41 cellular contexts compared by ENCODE assay signal in the genomic region with DNA sequence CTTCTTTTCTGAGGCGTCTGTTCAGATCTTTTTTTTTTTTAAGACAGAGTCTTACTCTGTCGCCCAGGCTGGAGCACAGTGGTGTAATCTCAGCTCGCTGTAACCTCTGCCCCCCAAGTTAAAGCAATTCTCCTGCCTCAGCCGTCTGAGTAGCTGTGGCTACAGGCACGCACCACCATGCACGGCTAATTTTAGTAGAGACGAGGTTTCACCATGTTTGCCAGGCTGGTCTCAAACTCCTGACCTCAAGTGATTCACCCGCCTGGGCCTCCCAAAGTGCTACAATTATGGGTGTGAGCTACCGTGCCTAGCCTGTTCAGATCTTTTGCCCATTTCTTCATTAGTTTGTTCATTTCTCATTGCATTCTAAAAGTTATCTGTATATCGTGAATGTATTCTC. TPM values are rescaled to one million over a fixed set of nuclear protein-coding genes. Genes with fewer than 3 reads are reported as not detected.
"Had no signal": no experiment of that assay in that cellular context is flagged by ENCODE, and none has a peak within 500 bp of the region (broad histone marks: within the 10 kb centered on the region; RNA-seq: fewer than 3 reads in every experiment).

No MANE protein-coding gene starts in this region.

- H3K27me3 Mint-ChIP-seq: brain had no signal

- H3K36me3 ChIP-seq: adrenal gland, ascending aorta, brain microvascular endothelial cell, breast epithelium, cardiac muscle cell had no signal

- H3K4me1 Mint-ChIP-seq: activated naive CD4-positive, alpha-beta T cell treated with anti-CD3 and anti-CD28 coated beads, Interleukin-2, amount 10 ng/mL, durations not matched to agents 7 days and 5 days; activated naive CD4-positive, alpha-beta T cell treated with anti-CD3 and anti-CD28 coated beads, Interleukin-2, amount 50 U/mL, for 24 hours; activated naive CD8-positive, alpha-beta T cell treated with anti-CD3 and anti-CD28 coated beads for 36 hours; activated naive CD8-positive, alpha-beta T cell treated with anti-CD3 and anti-CD28 coated beads, Interleukin-2, amount 10 ng/mL, durations not matched to agents 7 days and 5 days; activated naive CD8-positive, alpha-beta T cell treated with anti-CD3 and anti-CD28 coated beads, Interleukin-2, amount 50 U/mL, for 24 hours; activated T-helper 17 cell treated with anti-CD3 and anti-CD28 coated beads, Interleukin-2, amount 50 U/mL, for 72 hours; brain; central memory CD8-positive, alpha-beta T cell had no signal

- H3K4me1 ChIP-seq: adrenal gland, ascending aorta, body of pancreas, breast epithelium had no signal

- H3K4me3 ChIP-seq: adrenal gland, ascending aorta, body of pancreas, breast epithelium, cardiac muscle cell had no signal

- H3K27me3 ChIP-seq: ascending aorta, body of pancreas, brain microvascular endothelial cell, breast epithelium, cardiac muscle cell had no signal

- H3K9me3 ChIP-seq: adrenal gland, ascending aorta, body of pancreas, breast epithelium had no signal

- ATAC-seq: activated naive CD4-positive, alpha-beta T cell treated with anti-CD3 and anti-CD28 coated beads, Interleukin-2, amount 50 U/mL, for 72 hours; activated naive CD8-positive, alpha-beta T cell treated with anti-CD3 and anti-CD28 coated beads, Interleukin-2, amount 50 U/mL, for 24 hours; activated T-cell treated with anti-CD3 and anti-CD28 coated beads, Interleukin-2, amount 50 U/mL, for 4 hours; activated T-cell treated with anti-CD3 and anti-CD28 coated beads, Interleukin-2, amount 50 U/mL, for 72 hours; activated T-helper 17 cell treated with anti-CD3 and anti-CD28 coated beads, Interleukin-2, amount 50 U/mL, for 72 hours; body of pancreas had no signal

- H3K27ac Mint-ChIP-seq: activated naive CD4-positive, alpha-beta T cell treated with anti-CD3 and anti-CD28 coated beads for 36 hours; activated naive CD4-positive, alpha-beta T cell treated with anti-CD3 and anti-CD28 coated beads, Interleukin-2, amount 10 ng/mL, durations not matched to agents 7 days and 5 days; activated naive CD4-positive, alpha-beta T cell treated with anti-CD3 and anti-CD28 coated beads, Interleukin-2, amount 50 U/mL, for 72 hours; activated naive CD8-positive, alpha-beta T cell; activated naive CD8-positive, alpha-beta T cell treated with anti-CD3 and anti-CD28 coated beads for 36 hours; activated naive CD8-positive, alpha-beta T cell treated with anti-CD3 and anti-CD28 coated beads, Interleukin-2, amount 10 ng/mL, durations not matched to agents 7 days and 5 days; activated naive CD8-positive, alpha-beta T cell treated with anti-CD3 and anti-CD28 coated beads, Interleukin-2, amount 50 U/mL, for 24 hours; activated T-cell treated with anti-CD3 and anti-CD28 coated beads, Interleukin-2, amount 50 U/mL, for 24 hours; activated T-cell treated with anti-CD3 and anti-CD28 coated beads, Interleukin-2, amount 50 U/mL, for 72 hours; activated T-helper 1 cell treated with anti-CD3 and anti-CD28 coated beads, Interleukin-12 subunit alpha, Interleukin-12 subunit beta, Interleukin-2, Interleukin-4 antibody, amounts not matched to agents 30 ng/mL and 10 ng/mL and 1 ng/mL, durations not matched to agents 14 hours and 24 hours and 36 hours; activated T-helper 17 cell treated with anti-CD3 and anti-CD28 coated beads, Interleukin-2, amount 50 U/mL, for 72 hours; activated T-helper 2 cell treated with anti-CD3 and anti-CD28 coated beads, Interferon-gamma antibody, Interleukin-2, Interleukin-4, amounts not matched to agents 10 μg/mL and 5 μg/mL and 100 μg/mL, durations not matched to agents 14 hours and 24 hours and 36 hours; brain had no signal

- H3K36me3 Mint-ChIP-seq: activated naive CD4-positive, alpha-beta T cell treated with anti-CD3 and anti-CD28 coated beads, Interleukin-2, amount 10 ng/mL, durations not matched to agents 7 days and 5 days; activated naive CD4-positive, alpha-beta T cell treated with anti-CD3 and anti-CD28 coated beads, Interleukin-2, amount 50 U/mL, for 24 hours; activated naive CD4-positive, alpha-beta T cell treated with anti-CD3 and anti-CD28 coated beads, Interleukin-2, amount 50 U/mL, for 72 hours; activated naive CD8-positive, alpha-beta T cell; activated naive CD8-positive, alpha-beta T cell treated with anti-CD3 and anti-CD28 coated beads for 36 hours; activated naive CD8-positive, alpha-beta T cell treated with anti-CD3 and anti-CD28 coated beads, Interleukin-2, amount 10 ng/mL, durations not matched to agents 7 days and 5 days; brain had no signal

- H3K27ac ChIP-seq: adrenal gland, ascending aorta, body of pancreas, brain microvascular endothelial cell, breast epithelium, cardiac muscle cell had no signal

- H3K9me3 Mint-ChIP-seq: activated naive CD4-positive, alpha-beta T cell treated with anti-CD3 and anti-CD28 coated beads for 36 hours; activated naive CD4-positive, alpha-beta T cell treated with anti-CD3 and anti-CD28 coated beads, Interleukin-2, amount 10 ng/mL, durations not matched to agents 7 days and 5 days; activated naive CD4-positive, alpha-beta T cell treated with anti-CD3 and anti-CD28 coated beads, Interleukin-2, amount 50 U/mL, for 24 hours; activated naive CD8-positive, alpha-beta T cell treated with anti-CD3 and anti-CD28 coated beads for 36 hours; activated naive CD8-positive, alpha-beta T cell treated with anti-CD3 and anti-CD28 coated beads, Interleukin-2, amount 50 U/mL, for 24 hours; activated T-cell treated with anti-CD3 and anti-CD28 coated beads, Interleukin-2, amount 50 U/mL, for 24 hours; activated T-cell treated with anti-CD3 and anti-CD28 coated beads, Interleukin-2, amount 50 U/mL, for 4 hours; activated T-cell treated with anti-CD3 and anti-CD28 coated beads, Interleukin-2, amount 50 U/mL, for 72 hours; activated T-helper 1 cell treated with anti-CD3 and anti-CD28 coated beads, Interleukin-12 subunit alpha, Interleukin-12 subunit beta, Interleukin-2, Interleukin-4 antibody, amounts not matched to agents 30 ng/mL and 10 ng/mL and 1 ng/mL, durations not matched to agents 14 hours and 24 hours and 36 hours; activated T-helper 17 cell treated with anti-CD3 and anti-CD28 coated beads, Interleukin-2, amount 50 U/mL, for 72 hours; activated T-helper 2 cell treated with anti-CD3 and anti-CD28 coated beads, Interferon-gamma antibody, Interleukin-2, Interleukin-4, amounts not matched to agents 10 μg/mL and 5 μg/mL and 100 μg/mL, durations not matched to agents 14 hours and 24 hours and 36 hours; central memory CD8-positive, alpha-beta T cell had no signal

- DNase-seq: activated effector memory CD4-positive, alpha-beta T cell treated with anti-CD3 and anti-CD28 coated beads, Interleukin-2, amount 50 U/mL, for 16 hours; activated effector memory CD4-positive, alpha-beta T cell treated with Interleukin-2 at 50 U/mL for 16 hours; activated gamma-delta T cell; activated gamma-delta T cell treated with Interleukin-2 at 50 U/mL for 16 hours; activated naive CD4-positive, alpha-beta T cell; activated naive CD4-positive, alpha-beta T cell treated with anti-CD3 and anti-CD28 coated beads for 36 hours; activated naive CD4-positive, alpha-beta T cell treated with anti-CD3 and anti-CD28 coated beads, Interleukin-2, amount 10 ng/mL, durations not matched to agents 7 days and 5 days; activated naive CD4-positive, alpha-beta T cell treated with anti-CD3 and anti-CD28 coated beads, Interleukin-2, amount 50 U/mL, for 16 hours; activated naive CD4-positive, alpha-beta T cell treated with Interleukin-2 at 50 U/mL for 16 hours; activated naive CD8-positive, alpha-beta T cell treated with anti-CD3 and anti-CD28 coated beads for 36 hours; activated naive CD8-positive, alpha-beta T cell treated with anti-CD3 and anti-CD28 coated beads, Interleukin-2, amount 10 ng/mL, durations not matched to agents 7 days and 5 days; activated naive CD8-positive, alpha-beta T cell treated with anti-CD3 and anti-CD28 coated beads, Interleukin-2, amount 50 U/mL, for 24 hours; activated T-cell treated with anti-CD3 and anti-CD28 coated beads, Interleukin-2, amount 50 U/mL, for 1 hour; activated T-cell treated with anti-CD3 and anti-CD28 coated beads, Interleukin-2, amount 50 U/mL, for 24 hours; activated T-cell treated with anti-CD3 and anti-CD28 coated beads, Interleukin-2, amount 50 U/mL, for 4 hours; activated T-cell treated with anti-CD3 and anti-CD28 coated beads, Interleukin-2, amount 50 U/mL, for 48 hours; activated T-cell treated with anti-CD3 and anti-CD28 coated beads, Interleukin-2, amount 50 U/mL, for 72 hours; adrenal gland; amniotic stem cell; amygdala; anterior cingulate cortex; aorta; body of pancreas; brain microvascular endothelial cell; caudate nucleus; central memory CD4-positive, alpha-beta T cell; cerebellar nuclear complex had no signal

- H3K4me3 Mint-ChIP-seq: activated naive CD4-positive, alpha-beta T cell treated with anti-CD3 and anti-CD28 coated beads for 36 hours; activated naive CD4-positive, alpha-beta T cell treated with anti-CD3 and anti-CD28 coated beads, Interleukin-2, amount 10 ng/mL, durations not matched to agents 7 days and 5 days; activated naive CD4-positive, alpha-beta T cell treated with anti-CD3 and anti-CD28 coated beads, Interleukin-2, amount 50 U/mL, for 24 hours; activated naive CD8-positive, alpha-beta T cell; activated naive CD8-positive, alpha-beta T cell treated with anti-CD3 and anti-CD28 coated beads for 36 hours; activated naive CD8-positive, alpha-beta T cell treated with anti-CD3 and anti-CD28 coated beads, Interleukin-2, amount 10 ng/mL, durations not matched to agents 7 days and 5 days; activated naive CD8-positive, alpha-beta T cell treated with anti-CD3 and anti-CD28 coated beads, Interleukin-2, amount 50 U/mL, for 24 hours; activated T-cell treated with anti-CD3 and anti-CD28 coated beads, Interleukin-2, amount 50 U/mL, for 24 hours; activated T-cell treated with anti-CD3 and anti-CD28 coated beads, Interleukin-2, amount 50 U/mL, for 4 hours; activated T-cell treated with anti-CD3 and anti-CD28 coated beads, Interleukin-2, amount 50 U/mL, for 72 hours; activated T-helper 1 cell treated with anti-CD3 and anti-CD28 coated beads, Interleukin-12 subunit alpha, Interleukin-12 subunit beta, Interleukin-2, Interleukin-4 antibody, amounts not matched to agents 30 ng/mL and 10 ng/mL and 1 ng/mL, durations not matched to agents 14 hours and 24 hours and 36 hours; activated T-helper 17 cell treated with anti-CD3 and anti-CD28 coated beads, Interleukin-2, amount 50 U/mL, for 72 hours; brain; central memory CD8-positive, alpha-beta T cell had no signal

RNA-seq across cellular contexts. Expression of a gene that starts 55.1 kb away (rescaled TPM):
- total RNA-seq: activated naive CD4-positive, alpha-beta T cell treated with anti-CD3 and anti-CD28 coated beads for 36 hours; activated naive CD4-positive, alpha-beta T cell treated with anti-CD3 and anti-CD28 coated beads, Interleukin-2, amount 50 U/mL, for 72 hours; activated naive CD8-positive, alpha-beta T cell treated with anti-CD3 and anti-CD28 coated beads for 36 hours; activated naive CD8-positive, alpha-beta T cell treated with anti-CD3 and anti-CD28 coated beads, Interleukin-2, amount 10 ng/mL, durations not matched to agents 7 days and 5 days; activated T-cell treated with anti-CD3 and anti-CD28 coated beads, Interleukin-2, amount 50 U/mL, for 4 hours; activated T-cell treated with anti-CD3 and anti-CD28 coated beads, Interleukin-2, amount 50 U/mL, for 72 hours; activated T-helper 1 cell treated with anti-CD3 and anti-CD28 coated beads, Interleukin-12 subunit alpha, Interleukin-12 subunit beta, Interleukin-2, Interleukin-4 antibody, amounts not matched to agents 30 ng/mL and 10 ng/mL and 1 ng/mL, durations not matched to agents 14 hours and 24 hours and 36 hours; activated T-helper 17 cell treated with anti-CD3 and anti-CD28 coated beads, Interleukin-2, amount 50 U/mL, for 72 hours; activated T-helper 2 cell treated with anti-CD3 and anti-CD28 coated beads, Interferon-gamma antibody, Interleukin-2, Interleukin-4, amounts not matched to agents 10 μg/mL and 5 μg/mL and 100 μg/mL, durations not matched to agents 14 hours and 24 hours and 36 hours; adrenal gland; ascending aorta; astrocyte; body of pancreas; bronchial epithelial cell; cardiac muscle cell; chondrocyte had no signal
- polyA plus RNA-seq: aorta, cardiac muscle cell had no signal
